Comparison of ENCODE assay signal across 22 cellular contexts in the genomic region with DNA sequence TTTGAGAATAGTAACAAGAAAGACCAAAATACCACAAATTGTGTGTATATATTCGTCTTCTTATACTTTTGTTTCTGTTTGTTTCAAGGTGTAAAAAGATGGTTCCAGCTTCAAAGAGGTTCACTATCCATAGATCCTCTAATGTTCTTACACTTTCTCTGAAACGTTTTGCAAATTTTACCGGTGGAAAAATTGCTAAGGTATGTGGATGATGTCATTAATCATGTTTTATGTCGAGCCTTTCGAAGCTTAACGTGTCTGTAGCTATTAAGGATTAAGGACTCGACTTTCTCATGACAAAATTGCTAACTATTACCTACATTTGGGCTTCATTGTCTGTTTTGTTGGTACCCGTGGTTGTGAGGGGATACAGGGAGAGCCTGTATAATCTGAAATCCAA.
"Had no signal": no experiment of that assay in that cellular context is flagged by ENCODE, and none has a peak within 500 bp of the region (broad histone marks: within the 10 kb centered on the region; RNA-seq: fewer than 3 reads in every experiment).

No MANE protein-coding gene starts in this region.

- H3K27me3 ChIP-seq: colonic mucosa, dorsolateral prefrontal cortex, esophagus muscularis mucosa, gastrocnemius medialis had no signal

- H3K9me3 ChIP-seq: colonic mucosa, esophagus muscularis mucosa, gastrocnemius medialis, thoracic aorta had no signal

- DNase-seq: activated CD4-positive, alpha-beta T cell treated with anti-CD3 and anti-CD28 coated beads, Interleukin-2, amount 50 U/mL, for 1 hour; activated T-cell treated with anti-CD3 and anti-CD28 coated beads for 4 hours; amygdala; colonic mucosa; dorsolateral prefrontal cortex; effector memory CD8-positive, alpha-beta T cell; gastrocnemius medialis; hippocampal formation; left ventricle myocardium superior; midbrain; natural killer cell; retina; stimulated activated CD4-positive, alpha-beta T cell treated with anti-CD3 and anti-CD28 coated beads, Interleukin-4, amount 100 ng/mL, for 1 hour; stimulated activated naive CD4-positive, alpha-beta T cell treated with Interleukin-2 at 50 U/mL for 16 hours; SW 1271 had no signal

- H3K27ac ChIP-seq: colonic mucosa, dorsolateral prefrontal cortex, esophagus muscularis mucosa, gastrocnemius medialis, thoracic aorta, VCaP had no signal

- H3K4me3 ChIP-seq: colonic mucosa, dorsolateral prefrontal cortex, esophagus muscularis mucosa, gastrocnemius medialis, thoracic aorta had no signal

- H3K4me1 ChIP-seq: colonic mucosa, esophagus muscularis mucosa, gastrocnemius medialis had no signal

- H3K4me1 Mint-ChIP-seq: natural killer cell had no signal

- H3K9me3 Mint-ChIP-seq: effector memory CD8-positive, alpha-beta T cell; natural killer cell; type B pancreatic cell had no signal

- H3K27me3 Mint-ChIP-seq: effector memory CD8-positive, alpha-beta T cell; progenitor cell of endocrine pancreas; type B pancreatic cell had no signal

- H3K27ac Mint-ChIP-seq: effector memory CD8-positive, alpha-beta T cell; natural killer cell; progenitor cell of endocrine pancreas; type B pancreatic cell had no signal

- FAIRE-seq: bronchial epithelial cell had no signal

- H3K4me3 Mint-ChIP-seq: effector memory CD8-positive, alpha-beta T cell; natural killer cell; type B pancreatic cell had no signal

- ATAC-seq: activated CD4-positive, CD25-positive, alpha-beta regulatory T cell treated with anti-CD3 and anti-CD28 coated beads, Interleukin-2, amount 50 U/mL, for 24 hours; effector memory CD8-positive, alpha-beta T cell; gastrocnemius medialis; left ventricle myocardium superior; natural killer cell had no signal
